ENCODE assay signal across 1 cellular context in genomic region chr2:200226652-200227426, GRCh38.
TF ChIP-seq lines count a peak whose summit lies in the region.

No MANE protein-coding gene starts in this region.

TF ChIP-seq in GM23338, 12 proteins besides CTCF, POLR2A, EP300 and RAD21 (continued from another document):
- TF ChIP-seq ZNF462 (CRISPR knock-in tag; IDR thresholded peaks at IDR 0.05) (no peak), EZH2phosphoT487 (IDR thresholded peaks at IDR 0.05; ENCODE audit: unreplicated experiment) (no peak), ETS1 (IDR thresholded peaks at IDR 0.05) (no peak), POLR2AphosphoS5 (IDR thresholded peaks at IDR 0.05; ENCODE audit: low read depth) (no peak), EZH2 (IDR thresholded peaks at IDR 0.05; ENCODE audit: low read depth, unreplicated experiment) (no peak), NANOG (IDR thresholded peaks at IDR 0.05; ENCODE audit: borderline replicate concordance) (no peak)
- TF ChIP-seq, protein P1, sequence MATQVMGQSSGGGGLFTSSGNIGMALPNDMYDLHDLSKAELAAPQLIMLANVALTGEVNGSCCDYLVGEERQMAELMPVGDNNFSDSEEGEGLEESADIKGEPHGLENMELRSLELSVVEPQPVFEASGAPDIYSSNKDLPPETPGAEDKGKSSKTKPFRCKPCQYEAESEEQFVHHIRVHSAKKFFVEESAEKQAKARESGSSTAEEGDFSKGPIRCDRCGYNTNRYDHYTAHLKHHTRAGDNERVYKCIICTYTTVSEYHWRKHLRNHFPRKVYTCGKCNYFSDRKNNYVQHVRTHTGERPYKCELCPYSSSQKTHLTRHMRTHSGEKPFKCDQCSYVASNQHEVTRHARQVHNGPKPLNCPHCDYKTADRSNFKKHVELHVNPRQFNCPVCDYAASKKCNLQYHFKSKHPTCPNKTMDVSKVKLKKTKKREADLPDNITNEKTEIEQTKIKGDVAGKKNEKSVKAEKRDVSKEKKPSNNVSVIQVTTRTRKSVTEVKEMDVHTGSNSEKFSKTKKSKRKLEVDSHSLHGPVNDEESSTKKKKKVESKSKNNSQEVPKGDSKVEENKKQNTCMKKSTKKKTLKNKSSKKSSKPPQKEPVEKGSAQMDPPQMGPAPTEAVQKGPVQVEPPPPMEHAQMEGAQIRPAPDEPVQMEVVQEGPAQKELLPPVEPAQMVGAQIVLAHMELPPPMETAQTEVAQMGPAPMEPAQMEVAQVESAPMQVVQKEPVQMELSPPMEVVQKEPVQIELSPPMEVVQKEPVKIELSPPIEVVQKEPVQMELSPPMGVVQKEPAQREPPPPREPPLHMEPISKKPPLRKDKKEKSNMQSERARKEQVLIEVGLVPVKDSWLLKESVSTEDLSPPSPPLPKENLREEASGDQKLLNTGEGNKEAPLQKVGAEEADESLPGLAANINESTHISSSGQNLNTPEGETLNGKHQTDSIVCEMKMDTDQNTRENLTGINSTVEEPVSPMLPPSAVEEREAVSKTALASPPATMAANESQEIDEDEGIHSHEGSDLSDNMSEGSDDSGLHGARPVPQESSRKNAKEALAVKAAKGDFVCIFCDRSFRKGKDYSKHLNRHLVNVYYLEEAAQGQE (IDR thresholded peaks at IDR 0.05; ENCODE audit: unreplicated experiment): no peak
TF ChIP-seq in GM23338: peak in this region for 0.
